ENCODE assay signal across 1 cellular context in the genomic region with DNA sequence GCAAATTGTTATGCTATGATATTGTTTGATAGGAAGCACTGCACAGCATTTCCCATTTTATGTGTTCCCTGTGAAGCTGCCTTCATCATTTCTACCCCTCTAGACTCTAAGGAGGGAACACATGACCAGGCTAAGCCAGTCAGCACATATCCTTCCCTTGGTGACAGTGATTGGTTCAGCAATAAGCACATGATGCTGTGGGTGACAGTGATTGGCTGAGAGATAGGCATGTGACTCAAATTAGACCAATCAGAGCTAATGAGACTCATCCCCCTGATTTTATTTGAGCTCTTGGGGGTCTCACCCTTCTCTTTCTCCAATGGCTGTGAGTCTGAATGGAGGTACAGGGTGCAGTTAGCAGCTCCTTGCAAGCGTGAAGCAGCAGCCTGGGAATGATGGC.
A peak's percentile ranks its signal among the peaks of the same experiment; 100 is the strongest.
TF ChIP-seq lines count a peak whose summit lies in the region.

No MANE protein-coding gene starts in this region.

TF ChIP-seq in HepG2, 621 proteins besides CTCF, POLR2A, EP300 and RAD21 (continued from another document):
- TF ChIP-seq, protein P1, sequence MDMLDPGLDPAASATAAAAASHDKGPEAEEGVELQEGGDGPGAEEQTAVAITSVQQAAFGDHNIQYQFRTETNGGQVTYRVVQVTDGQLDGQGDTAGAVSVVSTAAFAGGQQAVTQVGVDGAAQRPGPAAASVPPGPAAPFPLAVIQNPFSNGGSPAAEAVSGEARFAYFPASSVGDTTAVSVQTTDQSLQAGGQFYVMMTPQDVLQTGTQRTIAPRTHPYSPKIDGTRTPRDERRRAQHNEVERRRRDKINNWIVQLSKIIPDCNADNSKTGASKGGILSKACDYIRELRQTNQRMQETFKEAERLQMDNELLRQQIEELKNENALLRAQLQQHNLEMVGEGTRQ (IDR thresholded peaks at IDR 0.05; ENCODE audit: low read depth, low read length): 0 out of 2 replicates have a peak, but pooled peaks have one; percentile 12
- TF ChIP-seq, protein P1 (CRISPR knock-in tag; IDR thresholded peaks at IDR 0.05; ENCODE audit: borderline replicate concordance): no peak
